ENCODE assay signal across 1 cellular context in the genomic region with DNA sequence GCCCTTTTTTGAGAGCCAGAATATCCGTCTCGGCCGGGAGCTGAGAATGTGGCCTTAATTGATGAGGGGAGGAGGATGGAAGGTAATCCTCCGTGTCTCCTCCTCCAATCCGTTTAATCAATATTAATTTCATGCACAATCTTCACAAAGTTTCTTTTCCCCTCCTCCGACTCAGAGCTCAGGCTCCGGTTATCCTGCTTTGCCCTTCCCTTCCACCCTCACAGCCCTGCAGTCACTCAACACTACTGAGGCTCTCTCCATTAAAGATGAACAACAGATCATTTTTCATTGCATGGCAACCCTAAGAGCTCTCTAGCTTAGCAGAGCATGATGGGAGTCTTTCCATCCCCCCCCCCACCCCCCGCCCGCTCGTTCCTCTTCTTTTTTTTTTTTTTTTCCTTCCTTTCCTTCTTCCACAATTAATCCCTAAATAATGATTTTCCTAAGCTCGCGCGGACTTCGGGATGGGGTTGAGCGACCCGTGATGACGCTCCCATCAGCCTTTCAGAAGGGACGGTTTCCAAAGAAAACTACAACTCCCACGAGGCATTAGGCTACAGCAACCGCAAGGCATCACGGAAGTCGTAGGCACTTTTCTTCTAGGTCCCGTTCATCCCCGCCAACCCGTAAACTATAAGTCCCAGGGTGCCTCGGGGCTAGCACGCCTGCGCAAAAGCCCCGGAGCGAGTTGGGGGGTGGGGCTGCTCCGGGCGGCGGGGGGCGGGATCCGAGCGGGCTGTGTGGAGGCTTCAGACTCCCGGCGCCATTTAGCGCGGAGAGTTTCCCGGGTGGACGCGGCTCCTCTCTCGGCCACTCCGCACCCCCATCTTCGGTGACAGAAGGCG.
A peak's percentile ranks its signal among the peaks of the same experiment; 100 is the strongest.
TF ChIP-seq lines count a peak whose summit lies in the region.

A gene (plus strand): TSS at position 752 of the 845 bp plus-strand sequence. CDS start 987 bp downstream, outside the sequence.

TF ChIP-seq in K562, 482 proteins besides CTCF, POLR2A, EP300 and RAD21 (continued from another document and continues in another):
- TF ChIP-seq TCF7L2 (IDR thresholded peaks at IDR 0.05; ENCODE audit: low read depth, low read length) (no peak), MCM5 (IDR thresholded peaks at IDR 0.05; ENCODE audit: low read depth) (no peak), KLF10 (CRISPR knock-in tag; IDR thresholded peaks at IDR 0.05) (no peak), KAT8 (IDR thresholded peaks at IDR 0.05; ENCODE audit: low read depth) (no peak), SRF (CRISPR knock-in tag; IDR thresholded peaks at IDR 0.05) (no peak), ZC3H8 (IDR thresholded peaks at IDR 0.05) (no peak), SRSF7 (optimal IDR thresholded peaks at IDR 0.05; ENCODE audit: low read depth, low read length) (no peak), DIDO1 (tag; IDR thresholded peaks at IDR 0.05; ENCODE audit: low read depth) (no peak), TEAD4 (IDR thresholded peaks at IDR 0.05; ENCODE audit: low read length) (no peak), TEAD4 (CRISPR knock-in tag; IDR thresholded peaks at IDR 0.05; ENCODE audit: borderline replicate concordance) (no peak), CBX8 (IDR thresholded peaks at IDR 0.05; ENCODE audit: borderline replicate concordance, extremely low read depth, low read depth, low read length, poor library complexity, severe bottlenecking) (no peak), ZNF217 (CRISPR knock-in tag; IDR thresholded peaks at IDR 0.05) (no peak), BDP1 (IDR thresholded peaks at IDR 0.05; ENCODE audit: insufficient read depth, insufficient read length) (no peak), SREBF1 (IDR thresholded peaks at IDR 0.05; ENCODE audit: borderline replicate concordance, low read depth, low read length) (no peak), HMG20B (CRISPR knock-in tag; IDR thresholded peaks at IDR 0.05) (no peak), CHD4 (IDR thresholded peaks at IDR 0.05; ENCODE audit: insufficient read depth, insufficient replicate concordance, low read depth, low read length, poor library complexity, severe bottlenecking) (no peak), DACH1 (IDR thresholded peaks at IDR 0.05; ENCODE audit: partially characterized antibody) (no peak), ZNF23 (CRISPR knock-in tag; IDR thresholded peaks at IDR 0.05) (no peak), ZKSCAN1 (IDR thresholded peaks at IDR 0.05; ENCODE audit: low read depth, low read length) (no peak), FOS (IDR thresholded peaks at IDR 0.05; ENCODE audit: extremely low read depth, insufficient read length) (no peak), NR3C1 (CRISPR knock-in tag; IDR thresholded peaks at IDR 0.05) (no peak), FOXK1 (CRISPR knock-in tag; IDR thresholded peaks at IDR 0.05; ENCODE audit: borderline replicate concordance) (no peak), GATAD2A (IDR thresholded peaks at IDR 0.05) (no peak), SRSF3 (IDR thresholded peaks at IDR 0.05; ENCODE audit: insufficient read depth, low read length) (no peak), RBFOX2 (IDR thresholded peaks at IDR 0.05; ENCODE audit: low read depth, low read length) (peak; percentile 74), ZNF551 (CRISPR knock-in tag; IDR thresholded peaks at IDR 0.05) (no peak), U2AF2 (optimal IDR thresholded peaks at IDR 0.05; ENCODE audit: low read depth, low read length) (no peak), TARDBP (IDR thresholded peaks at IDR 0.05) (no peak), RFX7 (CRISPR knock-in tag; IDR thresholded peaks at IDR 0.05) (no peak), STAT5A (IDR thresholded peaks at IDR 0.05; ENCODE audit: borderline replicate concordance, low read length) (no peak)
- TF ChIP-seq, protein P1, sequence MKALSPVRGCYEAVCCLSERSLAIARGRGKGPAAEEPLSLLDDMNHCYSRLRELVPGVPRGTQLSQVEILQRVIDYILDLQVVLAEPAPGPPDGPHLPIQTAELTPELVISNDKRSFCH (CRISPR knock-in tag; IDR thresholded peaks at IDR 0.05), result no peak
- TF ChIP-seq, protein P1 (tag; IDR thresholded peaks at IDR 0.05), result no peak
- TF ChIP-seq, protein P2, sequence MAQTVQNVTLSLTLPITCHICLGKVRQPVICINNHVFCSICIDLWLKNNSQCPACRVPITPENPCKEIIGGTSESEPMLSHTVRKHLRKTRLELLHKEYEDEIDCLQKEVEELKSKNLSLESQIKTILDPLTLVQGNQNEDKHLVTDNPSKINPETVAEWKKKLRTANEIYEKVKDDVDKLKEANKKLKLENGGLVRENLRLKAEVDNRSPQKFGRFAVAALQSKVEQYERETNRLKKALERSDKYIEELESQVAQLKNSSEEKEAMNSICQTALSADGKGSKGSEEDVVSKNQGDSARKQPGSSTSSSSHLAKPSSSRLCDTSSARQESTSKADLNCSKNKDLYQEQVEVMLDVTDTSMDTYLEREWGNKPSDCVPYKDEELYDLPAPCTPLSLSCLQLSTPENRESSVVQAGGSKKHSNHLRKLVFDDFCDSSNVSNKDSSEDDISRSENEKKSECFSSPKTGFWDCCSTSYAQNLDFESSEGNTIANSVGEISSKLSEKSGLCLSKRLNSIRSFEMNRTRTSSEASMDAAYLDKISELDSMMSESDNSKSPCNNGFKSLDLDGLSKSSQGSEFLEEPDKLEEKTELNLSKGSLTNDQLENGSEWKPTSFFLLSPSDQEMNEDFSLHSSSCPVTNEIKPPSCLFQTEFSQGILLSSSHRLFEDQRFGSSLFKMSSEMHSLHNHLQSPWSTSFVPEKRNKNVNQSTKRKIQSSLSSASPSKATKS (CRISPR knock-in tag; IDR thresholded peaks at IDR 0.05), result no peak
- TF ChIP-seq, protein P3, sequence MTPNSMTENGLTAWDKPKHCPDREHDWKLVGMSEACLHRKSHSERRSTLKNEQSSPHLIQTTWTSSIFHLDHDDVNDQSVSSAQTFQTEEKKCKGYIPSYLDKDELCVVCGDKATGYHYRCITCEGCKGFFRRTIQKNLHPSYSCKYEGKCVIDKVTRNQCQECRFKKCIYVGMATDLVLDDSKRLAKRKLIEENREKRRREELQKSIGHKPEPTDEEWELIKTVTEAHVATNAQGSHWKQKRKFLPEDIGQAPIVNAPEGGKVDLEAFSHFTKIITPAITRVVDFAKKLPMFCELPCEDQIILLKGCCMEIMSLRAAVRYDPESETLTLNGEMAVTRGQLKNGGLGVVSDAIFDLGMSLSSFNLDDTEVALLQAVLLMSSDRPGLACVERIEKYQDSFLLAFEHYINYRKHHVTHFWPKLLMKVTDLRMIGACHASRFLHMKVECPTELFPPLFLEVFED (CRISPR knock-in tag; conservative IDR thresholded peaks at IDR 0.05), result no peak
- TF ChIP-seq, protein P4, sequence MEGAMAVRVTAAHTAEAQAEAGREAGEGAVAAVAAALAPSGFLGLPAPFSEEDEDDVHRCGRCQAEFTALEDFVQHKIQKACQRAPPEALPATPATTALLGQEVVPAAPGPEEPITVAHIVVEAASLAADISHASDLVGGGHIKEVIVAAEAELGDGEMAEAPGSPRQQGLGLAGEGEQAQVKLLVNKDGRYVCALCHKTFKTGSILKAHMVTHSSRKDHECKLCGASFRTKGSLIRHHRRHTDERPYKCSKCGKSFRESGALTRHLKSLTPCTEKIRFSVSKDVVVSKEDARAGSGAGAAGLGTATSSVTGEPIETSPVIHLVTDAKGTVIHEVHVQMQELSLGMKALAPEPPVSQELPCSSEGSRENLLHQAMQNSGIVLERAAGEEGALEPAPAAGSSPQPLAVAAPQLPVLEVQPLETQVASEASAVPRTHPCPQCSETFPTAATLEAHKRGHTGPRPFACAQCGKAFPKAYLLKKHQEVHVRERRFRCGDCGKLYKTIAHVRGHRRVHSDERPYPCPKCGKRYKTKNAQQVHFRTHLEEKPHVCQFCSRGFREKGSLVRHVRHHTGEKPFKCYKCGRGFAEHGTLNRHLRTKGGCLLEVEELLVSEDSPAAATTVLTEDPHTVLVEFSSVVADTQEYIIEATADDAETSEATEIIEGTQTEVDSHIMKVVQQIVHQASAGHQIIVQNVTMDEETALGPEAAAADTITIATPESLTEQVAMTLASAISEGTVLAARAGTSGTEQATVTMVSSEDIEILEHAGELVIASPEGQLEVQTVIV (CRISPR knock-in tag; IDR thresholded peaks at IDR 0.05; ENCODE audit: borderline replicate concordance), result no peak
- TF ChIP-seq, protein P5, sequence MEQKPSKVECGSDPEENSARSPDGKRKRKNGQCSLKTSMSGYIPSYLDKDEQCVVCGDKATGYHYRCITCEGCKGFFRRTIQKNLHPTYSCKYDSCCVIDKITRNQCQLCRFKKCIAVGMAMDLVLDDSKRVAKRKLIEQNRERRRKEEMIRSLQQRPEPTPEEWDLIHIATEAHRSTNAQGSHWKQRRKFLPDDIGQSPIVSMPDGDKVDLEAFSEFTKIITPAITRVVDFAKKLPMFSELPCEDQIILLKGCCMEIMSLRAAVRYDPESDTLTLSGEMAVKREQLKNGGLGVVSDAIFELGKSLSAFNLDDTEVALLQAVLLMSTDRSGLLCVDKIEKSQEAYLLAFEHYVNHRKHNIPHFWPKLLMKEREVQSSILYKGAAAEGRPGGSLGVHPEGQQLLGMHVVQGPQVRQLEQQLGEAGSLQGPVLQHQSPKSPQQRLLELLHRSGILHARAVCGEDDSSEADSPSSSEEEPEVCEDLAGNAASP (IDR thresholded peaks at IDR 0.05), result no peak
- TF ChIP-seq, protein P6, sequence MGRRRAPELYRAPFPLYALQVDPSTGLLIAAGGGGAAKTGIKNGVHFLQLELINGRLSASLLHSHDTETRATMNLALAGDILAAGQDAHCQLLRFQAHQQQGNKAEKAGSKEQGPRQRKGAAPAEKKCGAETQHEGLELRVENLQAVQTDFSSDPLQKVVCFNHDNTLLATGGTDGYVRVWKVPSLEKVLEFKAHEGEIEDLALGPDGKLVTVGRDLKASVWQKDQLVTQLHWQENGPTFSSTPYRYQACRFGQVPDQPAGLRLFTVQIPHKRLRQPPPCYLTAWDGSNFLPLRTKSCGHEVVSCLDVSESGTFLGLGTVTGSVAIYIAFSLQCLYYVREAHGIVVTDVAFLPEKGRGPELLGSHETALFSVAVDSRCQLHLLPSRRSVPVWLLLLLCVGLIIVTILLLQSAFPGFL (CRISPR knock-in tag; IDR thresholded peaks at IDR 0.05), result no peak
- TF ChIP-seq, protein P7, sequence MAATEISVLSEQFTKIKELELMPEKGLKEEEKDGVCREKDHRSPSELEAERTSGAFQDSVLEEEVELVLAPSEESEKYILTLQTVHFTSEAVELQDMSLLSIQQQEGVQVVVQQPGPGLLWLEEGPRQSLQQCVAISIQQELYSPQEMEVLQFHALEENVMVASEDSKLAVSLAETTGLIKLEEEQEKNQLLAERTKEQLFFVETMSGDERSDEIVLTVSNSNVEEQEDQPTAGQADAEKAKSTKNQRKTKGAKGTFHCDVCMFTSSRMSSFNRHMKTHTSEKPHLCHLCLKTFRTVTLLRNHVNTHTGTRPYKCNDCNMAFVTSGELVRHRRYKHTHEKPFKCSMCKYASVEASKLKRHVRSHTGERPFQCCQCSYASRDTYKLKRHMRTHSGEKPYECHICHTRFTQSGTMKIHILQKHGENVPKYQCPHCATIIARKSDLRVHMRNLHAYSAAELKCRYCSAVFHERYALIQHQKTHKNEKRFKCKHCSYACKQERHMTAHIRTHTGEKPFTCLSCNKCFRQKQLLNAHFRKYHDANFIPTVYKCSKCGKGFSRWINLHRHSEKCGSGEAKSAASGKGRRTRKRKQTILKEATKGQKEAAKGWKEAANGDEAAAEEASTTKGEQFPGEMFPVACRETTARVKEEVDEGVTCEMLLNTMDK (IDR thresholded peaks at IDR 0.05; ENCODE audit: borderline replicate concordance, insufficient read depth, low read depth, low read length, poor library complexity, severe bottlenecking), result no peak
- TF ChIP-seq, protein P8, sequence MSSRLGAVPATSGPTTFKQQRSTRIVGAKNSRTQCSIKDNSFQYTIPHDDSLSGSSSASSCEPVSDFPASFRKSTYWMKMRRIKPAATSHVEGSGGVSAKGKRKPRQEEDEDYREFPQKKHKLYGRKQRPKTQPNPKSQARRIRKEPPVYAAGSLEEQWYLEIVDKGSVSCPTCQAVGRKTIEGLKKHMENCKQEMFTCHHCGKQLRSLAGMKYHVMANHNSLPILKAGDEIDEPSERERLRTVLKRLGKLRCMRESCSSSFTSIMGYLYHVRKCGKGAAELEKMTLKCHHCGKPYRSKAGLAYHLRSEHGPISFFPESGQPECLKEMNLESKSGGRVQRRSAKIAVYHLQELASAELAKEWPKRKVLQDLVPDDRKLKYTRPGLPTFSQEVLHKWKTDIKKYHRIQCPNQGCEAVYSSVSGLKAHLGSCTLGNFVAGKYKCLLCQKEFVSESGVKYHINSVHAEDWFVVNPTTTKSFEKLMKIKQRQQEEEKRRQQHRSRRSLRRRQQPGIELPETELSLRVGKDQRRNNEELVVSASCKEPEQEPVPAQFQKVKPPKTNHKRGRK (tag; IDR thresholded peaks at IDR 0.05), result peak; percentile 79
- TF ChIP-seq, protein P9, sequence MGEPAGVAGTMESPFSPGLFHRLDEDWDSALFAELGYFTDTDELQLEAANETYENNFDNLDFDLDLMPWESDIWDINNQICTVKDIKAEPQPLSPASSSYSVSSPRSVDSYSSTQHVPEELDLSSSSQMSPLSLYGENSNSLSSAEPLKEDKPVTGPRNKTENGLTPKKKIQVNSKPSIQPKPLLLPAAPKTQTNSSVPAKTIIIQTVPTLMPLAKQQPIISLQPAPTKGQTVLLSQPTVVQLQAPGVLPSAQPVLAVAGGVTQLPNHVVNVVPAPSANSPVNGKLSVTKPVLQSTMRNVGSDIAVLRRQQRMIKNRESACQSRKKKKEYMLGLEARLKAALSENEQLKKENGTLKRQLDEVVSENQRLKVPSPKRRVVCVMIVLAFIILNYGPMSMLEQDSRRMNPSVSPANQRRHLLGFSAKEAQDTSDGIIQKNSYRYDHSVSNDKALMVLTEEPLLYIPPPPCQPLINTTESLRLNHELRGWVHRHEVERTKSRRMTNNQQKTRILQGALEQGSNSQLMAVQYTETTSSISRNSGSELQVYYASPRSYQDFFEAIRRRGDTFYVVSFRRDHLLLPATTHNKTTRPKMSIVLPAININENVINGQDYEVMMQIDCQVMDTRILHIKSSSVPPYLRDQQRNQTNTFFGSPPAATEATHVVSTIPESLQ (CRISPR knock-in tag; IDR thresholded peaks at IDR 0.05), result no peak
